In the genomic region with DNA sequence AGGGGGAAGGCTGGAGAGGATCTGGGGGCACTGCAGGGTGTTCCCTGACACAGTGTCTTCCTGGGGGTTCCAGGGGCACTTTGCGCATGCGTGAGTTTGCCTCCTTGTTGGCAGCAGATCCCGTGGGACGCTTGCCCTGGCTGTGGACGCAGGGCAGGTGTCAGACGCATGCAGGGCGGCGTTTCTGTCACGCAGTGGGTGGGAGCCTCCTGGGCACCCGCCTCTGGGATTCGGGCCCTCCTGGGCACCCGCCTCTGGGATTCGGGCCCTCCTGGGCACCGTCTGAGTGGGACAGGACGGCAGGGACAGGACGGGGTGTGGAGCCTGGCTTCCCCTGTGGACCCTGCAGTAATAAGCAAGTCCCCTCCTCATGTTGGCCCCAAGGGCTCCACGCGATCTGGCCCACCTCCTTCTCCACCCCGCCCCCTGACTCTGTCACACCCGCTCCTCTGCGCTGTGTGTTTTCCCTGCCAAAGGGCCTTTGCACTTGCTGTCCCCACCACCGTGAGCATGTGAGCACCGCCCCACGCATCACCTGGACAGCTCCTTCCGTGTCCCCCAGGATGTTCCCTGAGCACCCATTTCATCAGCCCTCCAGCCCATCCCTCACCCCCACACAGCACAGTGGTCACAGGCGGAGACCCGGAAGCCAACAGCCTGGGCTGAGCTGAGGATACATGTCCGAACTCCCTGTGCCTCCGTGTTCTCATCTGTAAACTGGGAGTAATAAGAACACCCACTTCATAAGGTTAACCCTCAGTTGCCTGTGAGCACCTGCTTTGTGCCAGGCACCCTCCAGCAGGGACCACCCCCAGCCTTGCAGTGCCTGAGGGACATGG, we compare ENCODE assay signal across 1 cellular context.
TF ChIP-seq lines count a peak whose summit lies in the region.

No MANE protein-coding gene starts in this region.

TF ChIP-seq in H1, 55 proteins besides CTCF, POLR2A, EP300 and RAD21:
- peak; percentile 19; the same call in 1 of the 2 replicates for TF ChIP-seq KDM1A (IDR thresholded peaks at IDR 0.05; ENCODE audit: borderline replicate concordance, low read length)
- no peak for TF ChIP-seq RXRA (IDR thresholded peaks at IDR 0.05; ENCODE audit: insufficient read depth, low read depth, low read length)
